21 cellular contexts compared by ENCODE assay signal in the genomic region with DNA sequence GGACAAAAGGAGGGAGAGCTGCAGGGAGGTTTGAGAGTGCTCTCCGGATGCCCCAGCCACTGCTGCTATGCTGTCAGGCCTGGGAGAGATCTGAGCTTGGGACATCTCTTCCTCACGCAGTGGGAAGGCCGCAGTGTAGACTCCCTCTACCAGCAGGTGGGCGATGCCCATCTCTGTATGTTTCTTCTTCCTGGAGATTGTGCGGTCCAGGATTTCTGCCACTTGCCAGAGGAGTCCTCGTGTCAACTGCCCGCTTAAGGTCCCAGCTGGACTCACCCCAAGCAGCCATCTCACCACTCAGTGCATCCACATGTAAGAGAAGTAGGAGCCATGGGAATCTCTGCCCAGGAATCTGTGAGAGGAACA. TPM values are rescaled to one million over a fixed set of nuclear protein-coding genes. Genes with fewer than 3 reads are reported as not detected.
DNase-seq lines count a peak whose midpoint lies in the region; ATAC-seq and TF ChIP-seq lines count a peak whose summit lies in the region.
"Had no signal": no experiment of that assay in that cellular context is flagged by ENCODE, and none has a peak within 500 bp of the region (broad histone marks: within the 10 kb centered on the region; RNA-seq: fewer than 3 reads in every experiment).

No MANE protein-coding gene starts in this region.

- ATAC-seq in WTC11 (no peak), HG03342 (IDR thresholded peaks at IDR 0.05; ENCODE audit: unreplicated experiment) (no peak)
- ATAC-seq: K562; naive thymus-derived CD8-positive, alpha-beta T cell; stimulated activated naive B cell treated with anti-CD40 and anti-IgM and Interleukin-4, amounts not matched to agents 10 μg/mL and 1 μg/mL and 100 μg/mL, for 72 hours had no signal

- TF ChIP-seq CTCF in WTC11 (IDR thresholded peaks at IDR 0.05) (no peak), neural progenitor cell (IDR thresholded peaks at IDR 0.05) (no peak), GM20000 (IDR thresholded peaks at IDR 0.05; ENCODE audit: extremely low read depth, missing control alignments) (no peak)

- H3K27me3 ChIP-seq in iPS-18a (ENCODE audit: control insufficient read depth, insufficient read depth, low read length) (peaks cover 64% of the 10 kb centered on the region), neural progenitor cell (peaks cover 93% of the 10 kb centered on the region)

- DNase-seq in WTC11 (ENCODE audit: low spot score) (no peak), neural progenitor cell (ENCODE audit: low spot score) (no peak), midbrain (lab: John Stamatoyannopoulos, UW) (no peak), GM20000 (ENCODE audit: low spot score) (no peak)
- no peak for DNase-seq in activated naive CD4-positive, alpha-beta T cell (lab: John Stamatoyannopoulos, UW)
- DNase-seq: activated CD4-positive, alpha-beta T cell treated with anti-CD3 and anti-CD28 coated beads for 48 hours; activated gamma-delta T cell; activated T-cell treated with anti-CD3 and anti-CD28 coated beads, Interleukin-2, amount 50 U/mL, for 1 hour; AML-193; CD4-positive, alpha-beta T cell; GOT3; naive thymus-derived CD8-positive, alpha-beta T cell; NCI-H2029; NK-92 treated with Interleukin-12 subunit alpha and Interleukin-12 subunit beta, amount 100 ng/mL, for 24 hours; SHP77 treated with DMSO at 0.1 percent for 48 hours; stimulated activated CD4-positive, alpha-beta T cell treated with anti-CD3 and anti-CD28 coated beads, Interleukin-12 subunit alpha, Interleukin-12 subunit beta, amount 100 ng/mL, for 4 hours; stimulated activated naive B cell treated with anti-CD40 and anti-IgM and Interleukin-4, amounts not matched to agents 10 μg/mL and 1 μg/mL and 100 μg/mL, for 72 hours had no signal

- peaks cover 66% of the 10 kb centered on the region for H3K27me3 Mint-ChIP-seq in WTC11 (ENCODE audit: low read depth)
- peaks cover 52% of the 10 kb centered on the region for H3K27me3 Mint-ChIP-seq in neural progenitor cell (ENCODE audit: insufficient read depth, low read depth)

- H3K9me3 Mint-ChIP-seq in WTC11 (no peaks in the 10 kb centered on the region), neural progenitor cell (no peaks in the 10 kb centered on the region)
- H3K9me3 Mint-ChIP-seq: CD4-positive, alpha-beta T cell; stimulated activated naive B cell treated with anti-CD40 and anti-IgM and Interleukin-4, amounts not matched to agents 10 μg/mL and 1 μg/mL and 100 μg/mL, for 72 hours had no signal

- H3K4me3 Mint-ChIP-seq in WTC11 (peak overlapping the region; percentile 79), neural progenitor cell (peak overlapping the region; percentile 83)
- H3K4me3 Mint-ChIP-seq: CD4-positive, alpha-beta T cell had no signal

- H3K4me1 ChIP-seq in ES-I3 (ENCODE audit: insufficient read depth, low read length): no peaks in the 10 kb centered on the region
- H3K4me1 ChIP-seq in iPS-18a (ENCODE audit: control insufficient read depth, low read depth, low read length): peaks cover 15% of the 10 kb centered on the region
- H3K4me1 ChIP-seq in neural progenitor cell: peaks cover 13% of the 10 kb centered on the region

- H4K20me1 ChIP-seq in neural progenitor cell (ENCODE audit: low read depth): peaks cover 29% of the 10 kb centered on the region

- peak overlapping the region; percentile 65 for H3K9ac ChIP-seq in ES-I3 (ENCODE audit: low read depth, low read length)
- no peak overlapping the region for H3K9ac ChIP-seq in iPS-18a (ENCODE audit: low read length)
- no peak overlapping the region for H3K9ac ChIP-seq in neural progenitor cell

- peak overlapping the region; percentile 64 for H3K4me2 ChIP-seq in neural progenitor cell

- H3K27ac Mint-ChIP-seq in WTC11 (no peak overlapping the region), neural progenitor cell (no peak overlapping the region)
- H3K27ac Mint-ChIP-seq: CD4-positive, alpha-beta T cell; stimulated activated naive B cell treated with anti-CD40 and anti-IgM and Interleukin-4, amounts not matched to agents 10 μg/mL and 1 μg/mL and 100 μg/mL, for 72 hours had no signal

- H3K27ac ChIP-seq in iPS-18a (ENCODE audit: low read length) (no peak overlapping the region), neural progenitor cell (no peak overlapping the region)

- H2AFZ ChIP-seq in neural progenitor cell (replicated peaks): no peak overlapping the region

- peaks cover 21% of the 10 kb centered on the region for H3F3A ChIP-seq in neural progenitor cell (ENCODE audit: low read depth)

- POLR2A ChIA-PET in WTC11 (lab: Charles Lee): interaction anchor here (1.8 kb wide), 1 partner anchor 14 kb away, joined by 6 read pairs; the partner anchor contains the start of gene ARHGEF19

- peak overlapping the region; percentile 62 for H3K4me3 ChIP-seq in iPS-18a (ENCODE audit: low read length)
- peak overlapping the region; percentile 29 for H3K4me3 ChIP-seq in neural progenitor cell
- H3K4me3 ChIP-seq: K562 had no signal

- H3K36me3 ChIP-seq in ES-I3 (ENCODE audit: insufficient read depth, low read length): no peaks in the 10 kb centered on the region
- H3K36me3 ChIP-seq in iPS-18a (ENCODE audit: control insufficient read depth, low read depth, low read length): no peaks in the 10 kb centered on the region
- H3K36me3 ChIP-seq in neural progenitor cell: no peaks in the 10 kb centered on the region

- H3K9me3 ChIP-seq in ES-I3 (ENCODE audit: control insufficient read depth, insufficient read depth, low read length) (no peaks in the 10 kb centered on the region), iPS-18a (ENCODE audit: control insufficient read depth, low read depth, low read length) (no peaks in the 10 kb centered on the region), neural progenitor cell (ENCODE audit: low read depth) (no peaks in the 10 kb centered on the region)

- H3K36me3 Mint-ChIP-seq in WTC11 (no peaks in the 10 kb centered on the region), neural progenitor cell (no peaks in the 10 kb centered on the region)

- H3K4me1 Mint-ChIP-seq in WTC11: peaks cover 23% of the 10 kb centered on the region
- H3K4me1 Mint-ChIP-seq in neural progenitor cell: peaks cover 23% of the 10 kb centered on the region

- CTCF ChIA-PET in WTC11 (lab: Charles Lee): interaction anchor here (1.3 to 3.4 kb wide), 6 partner anchors 8 to 167 kb away, joined by 3 to 26 read pairs (median 8); partner anchors contain the start of genes ARHGEF19 and CPLANE2

- no peaks in the 10 kb centered on the region for H3K79me2 ChIP-seq in neural progenitor cell (ENCODE audit: low read depth)

TF ChIP-seq in WTC11, 78 proteins besides CTCF, POLR2A, EP300 and RAD21 (continues in another document):
- TF ChIP-seq ZNF396 (CRISPR knock-in tag; IDR thresholded peaks at IDR 0.05; ENCODE audit: borderline replicate concordance): no peak
- no peak for TF ChIP-seq JAZF1 (CRISPR knock-in tag; IDR thresholded peaks at IDR 0.05)
- no peak for TF ChIP-seq NR1H2 (CRISPR knock-in tag; IDR thresholded peaks at IDR 0.05)
- TF ChIP-seq GRHL2 (CRISPR knock-in tag; IDR thresholded peaks at IDR 0.05; ENCODE audit: insufficient replicate concordance, severe bottlenecking): no peak
- TF ChIP-seq ZNF317 (CRISPR knock-in tag; IDR thresholded peaks at IDR 0.05; ENCODE audit: borderline replicate concordance, low read depth): no peak
- TF ChIP-seq, protein P1, sequence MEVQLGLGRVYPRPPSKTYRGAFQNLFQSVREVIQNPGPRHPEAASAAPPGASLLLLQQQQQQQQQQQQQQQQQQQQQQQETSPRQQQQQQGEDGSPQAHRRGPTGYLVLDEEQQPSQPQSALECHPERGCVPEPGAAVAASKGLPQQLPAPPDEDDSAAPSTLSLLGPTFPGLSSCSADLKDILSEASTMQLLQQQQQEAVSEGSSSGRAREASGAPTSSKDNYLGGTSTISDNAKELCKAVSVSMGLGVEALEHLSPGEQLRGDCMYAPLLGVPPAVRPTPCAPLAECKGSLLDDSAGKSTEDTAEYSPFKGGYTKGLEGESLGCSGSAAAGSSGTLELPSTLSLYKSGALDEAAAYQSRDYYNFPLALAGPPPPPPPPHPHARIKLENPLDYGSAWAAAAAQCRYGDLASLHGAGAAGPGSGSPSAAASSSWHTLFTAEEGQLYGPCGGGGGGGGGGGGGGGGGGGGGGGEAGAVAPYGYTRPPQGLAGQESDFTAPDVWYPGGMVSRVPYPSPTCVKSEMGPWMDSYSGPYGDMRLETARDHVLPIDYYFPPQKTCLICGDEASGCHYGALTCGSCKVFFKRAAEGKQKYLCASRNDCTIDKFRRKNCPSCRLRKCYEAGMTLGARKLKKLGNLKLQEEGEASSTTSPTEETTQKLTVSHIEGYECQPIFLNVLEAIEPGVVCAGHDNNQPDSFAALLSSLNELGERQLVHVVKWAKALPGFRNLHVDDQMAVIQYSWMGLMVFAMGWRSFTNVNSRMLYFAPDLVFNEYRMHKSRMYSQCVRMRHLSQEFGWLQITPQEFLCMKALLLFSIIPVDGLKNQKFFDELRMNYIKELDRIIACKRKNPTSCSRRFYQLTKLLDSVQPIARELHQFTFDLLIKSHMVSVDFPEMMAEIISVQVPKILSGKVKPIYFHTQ (CRISPR knock-in tag; IDR thresholded peaks at IDR 0.05): no peak
- no peak for TF ChIP-seq RELA (CRISPR knock-in tag; IDR thresholded peaks at IDR 0.05; ENCODE audit: borderline replicate concordance)
- TF ChIP-seq, protein P2, sequence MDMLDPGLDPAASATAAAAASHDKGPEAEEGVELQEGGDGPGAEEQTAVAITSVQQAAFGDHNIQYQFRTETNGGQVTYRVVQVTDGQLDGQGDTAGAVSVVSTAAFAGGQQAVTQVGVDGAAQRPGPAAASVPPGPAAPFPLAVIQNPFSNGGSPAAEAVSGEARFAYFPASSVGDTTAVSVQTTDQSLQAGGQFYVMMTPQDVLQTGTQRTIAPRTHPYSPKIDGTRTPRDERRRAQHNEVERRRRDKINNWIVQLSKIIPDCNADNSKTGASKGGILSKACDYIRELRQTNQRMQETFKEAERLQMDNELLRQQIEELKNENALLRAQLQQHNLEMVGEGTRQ (CRISPR knock-in tag; IDR thresholded peaks at IDR 0.05): no peak

RNA-seq across cellular contexts. Expression of gene CPLANE2, which starts 10.9 kb away (rescaled TPM):
- total RNA-seq in WTC11 (2021) (3.9 to 5.0 TPM (median 4.9 TPM) in 3 replicates), neural progenitor cell (ENCODE audit: low replicate concordance) (3.0 and 11.4 TPM in 2 replicates)

RNA-seq across cellular contexts. Expression of gene ARHGEF19, which starts 13.7 kb away (rescaled TPM):
- total RNA-seq in WTC11 (2021) (51.1 to 53.1 TPM (median 52.9 TPM) in 3 replicates), neural progenitor cell (ENCODE audit: low replicate concordance) (10.9 and 22.2 TPM in 2 replicates)
